Comparison of ENCODE assay signal across 1 cellular context in the genomic region with DNA sequence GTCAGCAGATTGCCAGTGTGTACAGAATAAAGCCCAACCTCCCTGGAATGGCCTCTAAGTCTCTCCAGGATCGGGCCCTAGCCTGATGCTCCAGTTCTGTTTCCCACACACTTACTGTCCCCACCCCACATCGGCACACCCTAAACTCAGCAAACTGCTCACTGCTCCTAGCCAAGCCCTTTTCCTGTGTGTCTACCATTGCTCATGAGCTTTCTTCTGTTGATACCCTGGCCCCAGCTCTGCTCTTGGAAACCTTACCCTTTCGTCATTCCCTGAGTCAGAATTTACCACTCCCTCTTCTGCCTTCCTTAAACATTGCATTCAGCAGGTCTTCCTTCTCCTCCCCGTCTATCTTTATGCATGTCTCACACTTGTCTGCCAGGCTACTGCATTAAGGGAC.
TF ChIP-seq lines count a peak whose summit lies in the region.

No MANE protein-coding gene starts in this region.

TF ChIP-seq in A549, 52 proteins besides CTCF, POLR2A, EP300 and RAD21 (continued from another document):
- TF ChIP-seq, protein P1, sequence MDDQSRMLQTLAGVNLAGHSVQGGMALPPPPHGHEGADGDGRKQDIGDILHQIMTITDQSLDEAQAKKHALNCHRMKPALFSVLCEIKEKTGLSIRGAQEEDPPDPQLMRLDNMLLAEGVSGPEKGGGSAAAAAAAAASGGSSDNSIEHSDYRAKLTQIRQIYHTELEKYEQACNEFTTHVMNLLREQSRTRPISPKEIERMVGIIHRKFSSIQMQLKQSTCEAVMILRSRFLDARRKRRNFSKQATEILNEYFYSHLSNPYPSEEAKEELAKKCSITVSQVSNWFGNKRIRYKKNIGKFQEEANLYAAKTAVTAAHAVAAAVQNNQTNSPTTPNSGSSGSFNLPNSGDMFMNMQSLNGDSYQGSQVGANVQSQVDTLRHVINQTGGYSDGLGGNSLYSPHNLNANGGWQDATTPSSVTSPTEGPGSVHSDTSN (IDR thresholded peaks at IDR 0.05), result no peak
- TF ChIP-seq, protein P2, sequence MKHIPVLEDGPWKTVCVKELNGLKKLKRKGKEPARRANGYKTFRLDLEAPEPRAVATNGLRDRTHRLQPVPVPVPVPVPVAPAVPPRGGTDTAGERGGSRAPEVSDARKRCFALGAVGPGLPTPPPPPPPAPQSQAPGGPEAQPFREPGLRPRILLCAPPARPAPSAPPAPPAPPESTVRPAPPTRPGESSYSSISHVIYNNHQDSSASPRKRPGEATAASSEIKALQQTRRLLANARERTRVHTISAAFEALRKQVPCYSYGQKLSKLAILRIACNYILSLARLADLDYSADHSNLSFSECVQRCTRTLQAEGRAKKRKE (CRISPR knock-in tag; IDR thresholded peaks at IDR 0.05; ENCODE audit: low read depth), result peak; percentile 3; the same call in 1 of the 2 replicates
- 0 out of 3 replicates have a peak, but pooled peaks have one; percentile 27 for TF ChIP-seq BCL3 (IDR thresholded peaks at IDR 0.05)
- TF ChIP-seq BHLHE40 (IDR thresholded peaks at IDR 0.05; ENCODE audit: low read depth, low read length), result no peak
- TF ChIP-seq TP53 (CRISPR knock-in tag; IDR thresholded peaks at IDR 0.05), result no peak
- TF ChIP-seq, protein P3, sequence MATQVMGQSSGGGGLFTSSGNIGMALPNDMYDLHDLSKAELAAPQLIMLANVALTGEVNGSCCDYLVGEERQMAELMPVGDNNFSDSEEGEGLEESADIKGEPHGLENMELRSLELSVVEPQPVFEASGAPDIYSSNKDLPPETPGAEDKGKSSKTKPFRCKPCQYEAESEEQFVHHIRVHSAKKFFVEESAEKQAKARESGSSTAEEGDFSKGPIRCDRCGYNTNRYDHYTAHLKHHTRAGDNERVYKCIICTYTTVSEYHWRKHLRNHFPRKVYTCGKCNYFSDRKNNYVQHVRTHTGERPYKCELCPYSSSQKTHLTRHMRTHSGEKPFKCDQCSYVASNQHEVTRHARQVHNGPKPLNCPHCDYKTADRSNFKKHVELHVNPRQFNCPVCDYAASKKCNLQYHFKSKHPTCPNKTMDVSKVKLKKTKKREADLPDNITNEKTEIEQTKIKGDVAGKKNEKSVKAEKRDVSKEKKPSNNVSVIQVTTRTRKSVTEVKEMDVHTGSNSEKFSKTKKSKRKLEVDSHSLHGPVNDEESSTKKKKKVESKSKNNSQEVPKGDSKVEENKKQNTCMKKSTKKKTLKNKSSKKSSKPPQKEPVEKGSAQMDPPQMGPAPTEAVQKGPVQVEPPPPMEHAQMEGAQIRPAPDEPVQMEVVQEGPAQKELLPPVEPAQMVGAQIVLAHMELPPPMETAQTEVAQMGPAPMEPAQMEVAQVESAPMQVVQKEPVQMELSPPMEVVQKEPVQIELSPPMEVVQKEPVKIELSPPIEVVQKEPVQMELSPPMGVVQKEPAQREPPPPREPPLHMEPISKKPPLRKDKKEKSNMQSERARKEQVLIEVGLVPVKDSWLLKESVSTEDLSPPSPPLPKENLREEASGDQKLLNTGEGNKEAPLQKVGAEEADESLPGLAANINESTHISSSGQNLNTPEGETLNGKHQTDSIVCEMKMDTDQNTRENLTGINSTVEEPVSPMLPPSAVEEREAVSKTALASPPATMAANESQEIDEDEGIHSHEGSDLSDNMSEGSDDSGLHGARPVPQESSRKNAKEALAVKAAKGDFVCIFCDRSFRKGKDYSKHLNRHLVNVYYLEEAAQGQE (IDR thresholded peaks at IDR 0.05), result no peak
- no peak for TF ChIP-seq EHMT2 (IDR thresholded peaks at IDR 0.05; ENCODE audit: low read depth)
- TF ChIP-seq ZSCAN20 (CRISPR knock-in tag; IDR thresholded peaks at IDR 0.05), result no peak
- TF ChIP-seq, protein P4, sequence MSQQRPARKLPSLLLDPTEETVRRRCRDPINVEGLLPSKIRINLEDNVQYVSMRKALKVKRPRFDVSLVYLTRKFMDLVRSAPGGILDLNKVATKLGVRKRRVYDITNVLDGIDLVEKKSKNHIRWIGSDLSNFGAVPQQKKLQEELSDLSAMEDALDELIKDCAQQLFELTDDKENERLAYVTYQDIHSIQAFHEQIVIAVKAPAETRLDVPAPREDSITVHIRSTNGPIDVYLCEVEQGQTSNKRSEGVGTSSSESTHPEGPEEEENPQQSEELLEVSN (IDR thresholded peaks at IDR 0.05; ENCODE audit: borderline replicate concordance, low read depth), result no peak
- no peak for TF ChIP-seq POLR2AphosphoS2 (conservative IDR thresholded peaks at IDR 0.05; ENCODE audit: low read length)
- no peak for TF ChIP-seq SREBF2 (IDR thresholded peaks at IDR 0.05)
